In genomic region chrX:110699109-110699508, GRCh38 we compare ENCODE assay signal across 17 cellular contexts.
A peak's percentile ranks its signal among the peaks of the same experiment; 100 is the strongest.
DNase-seq lines count a peak whose midpoint lies in the region; ATAC-seq, FAIRE-seq and TF ChIP-seq lines count a peak whose summit lies in the region.
"Had no signal": no experiment of that assay in that cellular context is flagged by ENCODE, and none has a peak within 500 bp of the region (broad histone marks: within the 10 kb centered on the region; RNA-seq: fewer than 3 reads in every experiment).

No MANE protein-coding gene starts in this region.

- CTCF ChIA-PET in mammary epithelial cell (lab: Charles Lee; ENCODE audit: low non-redundant PET), result no interaction called here

- no peak overlapping the region for H3K4me3 ChIP-seq in mammary epithelial cell (replicated peaks in 1 of 3; ENCODE audit: insufficient read depth in 1 of 3, low read depth in 2 of 3, low read length in 3 of 3)

- H3K36me3 ChIP-seq in mammary epithelial cell (ENCODE audit: insufficient read depth, low read length), result no peaks in the 10 kb centered on the region

- H3K79me2 ChIP-seq in mammary epithelial cell (ENCODE audit: insufficient read depth, low read length), result no peaks in the 10 kb centered on the region

- intact Hi-C loops in mammary epithelial cell (cut with micrococcal nuclease), result no loop called here

- H2AFZ ChIP-seq in mammary epithelial cell (ENCODE audit: low read depth, low read length), result no peak overlapping the region

- peak; percentile 13 for DNase-seq in AG20443 (ENCODE audit: low spot score)
- peak; percentile 16 for DNase-seq in mammary epithelial cell
- no peak for DNase-seq in frontal cortex (ENCODE audit: low spot score in 2 of 2)
- no peak for DNase-seq in HPDE6-E6E7 (ENCODE audit: extremely low spot score)
- no peak for DNase-seq in NCI-H82 treated with DMSO at 0.1 percent for 48 hours (lab: John Stamatoyannopoulos, UW; ENCODE audit: unreplicated experiment)
- DNase-seq in dermis blood vessel endothelial cell, result no peak
- DNase-seq: activated CD8-positive, alpha-beta memory T cell treated with anti-CD3 and anti-CD28 coated beads, Interleukin-2, amount 50 U/mL, for 48 hours; aorta; DMS 273 treated with DMSO at 0.1 percent for 48 hours; NCI-H2171 treated with DMSO at 0.1 percent for 48 hours; retina; T1000 had no signal

- no peaks in the 10 kb centered on the region for H4K20me1 ChIP-seq in mammary epithelial cell (ENCODE audit: insufficient read depth, low read length)

- peak; percentile 16 for ATAC-seq in GM21381 (IDR thresholded peaks at IDR 0.05; ENCODE audit: unreplicated experiment)
- peak; percentile 16 for ATAC-seq in HG03108 (IDR thresholded peaks at IDR 0.05; ENCODE audit: unreplicated experiment)

- no peak for TF ChIP-seq CTCF in mammary epithelial cell (conservative IDR thresholded peaks at IDR 0.05 in 1 of 2, IDR thresholded peaks at IDR 0.05 in 1 of 2; ENCODE audit: extremely low read depth in 1 of 2, insufficient read depth in 1 of 2, low read depth in 1 of 2, low read length in 2 of 2)

- no TSS peak for BruUV-seq in mammary epithelial cell (replicated peaks; lab: Mats Ljungman, UMichigan)

- no peaks in the 10 kb centered on the region for H3K4me1 ChIP-seq in mammary epithelial cell (ENCODE audit: insufficient read depth, low read length)

- H3K27ac ChIP-seq in mammary epithelial cell (ENCODE audit: insufficient read depth, low read depth, low read length), result no peak overlapping the region
- H3K27ac ChIP-seq: KMS-11 had no signal

- no peaks in the 10 kb centered on the region for H3K9me3 ChIP-seq in mammary epithelial cell (replicated peaks; ENCODE audit: insufficient read depth, low read length)

- no peak overlapping the region for H3K9ac ChIP-seq in mammary epithelial cell (ENCODE audit: insufficient read depth, low read length)
- H3K9ac ChIP-seq: KMS-11 had no signal

- peaks cover 7% of the 10 kb centered on the region for H3K27me3 ChIP-seq in mammary epithelial cell (ENCODE audit: insufficient read depth, low read length)

- no peak overlapping the region for H3K4me2 ChIP-seq in mammary epithelial cell (ENCODE audit: insufficient read depth, low read depth, low read length)
- H3K4me2 ChIP-seq: KMS-11 had no signal

- dilution Hi-C loops in mammary epithelial cell (cut with HindIII; ENCODE audit: low sequenced_read_pairs), result no loop called here

- FAIRE-seq in frontal cortex (lab: Jason Lieb, UNC), result no peak
- FAIRE-seq: endometrium, RCC 7860 had no signal

- in situ Hi-C loops in mammary epithelial cell (cut with MboI; ENCODE audit: low sequenced_read_pairs in 2 of 2), result no loop called here

Comparison
In these comparisons a context has a peak if more than half of its experiments do, and no peak if none do; other contexts are left out.
1. DNase-seq: peak in AG20443 (single experiment) and mammary epithelial cell (single experiment); none in frontal cortex (0 of 2), HPDE6-E6E7 (single experiment), NCI-H82 treated with DMSO at 0.1 percent for 48 hours (single experiment) and dermis blood vessel endothelial cell (single experiment).